Comparison of ENCODE assay signal across 8 cellular contexts in genomic region chr5:178204205-178205009, GRCh38. TPM values are rescaled to one million over a fixed set of nuclear protein-coding genes. Genes with fewer than 3 reads are reported as not detected.
DNase-seq lines count a peak whose midpoint lies in the region; ATAC-seq and TF ChIP-seq lines count a peak whose summit lies in the region.

Gene HNRNPAB, plus strand, starts transcription at chr5:178204533. Its CDS starts 305 bp downstream, at chr5:178204838.

- H3K4me3 Mint-ChIP-seq in activated T-cell treated with anti-CD3 and anti-CD28 coated beads, Interleukin-2, amount 50 U/mL, for 24 hours, result peak within 1 kb of the TSS; percentile 96

- peaks cover 2% of the 10 kb centered on the region for H3K27me3 Mint-ChIP-seq in activated T-cell treated with anti-CD3 and anti-CD28 coated beads, Interleukin-2, amount 50 U/mL, for 24 hours

- H2AFZ ChIP-seq in PC-9, result peak within 1 kb of the TSS; percentile 98

- H3F3A ChIP-seq in PC-9 (ENCODE audit: insufficient read depth, low read depth), result peaks cover 55% of the 10 kb centered on the region

- peak; percentile 78 for ATAC-seq in GM21619 (IDR thresholded peaks at IDR 0.05; ENCODE audit: unreplicated experiment)

- H3K27ac ChIP-seq in PC-9 (peak within 1 kb of the TSS; percentile 63), esophagus (ENCODE audit: low read depth in 2 of 2, low read length in 1 of 2) (peak within 1 kb of the TSS; percentile 90 to 95), muscle layer of colon (ENCODE audit: low read depth, low read length) (peak within 1 kb of the TSS; percentile 88)

- no TSS peak for BruUV-seq in PC-9 (replicated peaks; lab: Mats Ljungman, UMichigan)

- peak; percentile 61 for DNase-seq in DMS153 (lab: John Stamatoyannopoulos, UW)
- DNase-seq in Jurkat, Clone E6-1 (ENCODE audit: low read depth, low spot score), result peak; percentile 95
- peak; percentile 80 to 97 for DNase-seq in PC-9
- DNase-seq in activated T-cell treated with anti-CD3 and anti-CD28 coated beads, Interleukin-2, amount 50 U/mL, for 24 hours, result peak; percentile 98
- peak; percentile 93 for DNase-seq in stimulated activated CD8-positive, alpha-beta memory T cell treated with anti-CD3 and anti-CD28 coated beads, Interleukin-7, amount 100 ng/mL, for 24 hours (ENCODE audit: low read depth)

- H3K9me3 ChIP-seq in PC-9 (ENCODE audit: insufficient read depth, low read depth) (no peaks in the 10 kb centered on the region), esophagus (ENCODE audit: control insufficient read depth in 2 of 2, insufficient read depth in 1 of 2, low read depth in 1 of 2, low read length in 1 of 2) (no peaks in the 10 kb centered on the region), muscle layer of colon (ENCODE audit: low read length) (no peaks in the 10 kb centered on the region)

- H3K36me3 Mint-ChIP-seq in activated T-cell treated with anti-CD3 and anti-CD28 coated beads, Interleukin-2, amount 50 U/mL, for 24 hours (ENCODE audit: low read depth), result peaks cover 46% of the 10 kb centered on the region

- TF ChIP-seq CTCF in PC-9 (conservative IDR thresholded peaks at IDR 0.05), result no peak

- no peaks in the 10 kb centered on the region for H3K9me2 ChIP-seq in PC-9 (ENCODE audit: insufficient read depth)

- H3K79me2 ChIP-seq in PC-9 (ENCODE audit: low read depth), result peaks cover 55% of the 10 kb centered on the region

- H3K9me3 Mint-ChIP-seq in activated T-cell treated with anti-CD3 and anti-CD28 coated beads, Interleukin-2, amount 50 U/mL, for 24 hours, result no peaks in the 10 kb centered on the region

- H3K27me3 ChIP-seq in PC-9 (ENCODE audit: insufficient read depth, low read depth) (no peaks in the 10 kb centered on the region), esophagus (ENCODE audit: control insufficient read depth in 1 of 2, insufficient read depth in 2 of 2, low read length in 2 of 2) (no peaks in the 10 kb centered on the region), muscle layer of colon (ENCODE audit: control insufficient read depth in 1 of 2, insufficient read depth in 2 of 2, low read length in 2 of 2) (no peaks in the 10 kb centered on the region)

- intact Hi-C loops in PC-9 (cut with micrococcal nuclease; ENCODE audit: unreplicated experiment), result loop anchor here (2.0 to 5.0 kb wide), 2 partner anchors 28 to 42 kb away; partner anchors contain the start of gene PHYKPL

- H3K4me3 ChIP-seq in Jurkat, Clone E6-1 (ENCODE audit: low read length), result peak within 1 kb of the TSS; percentile 80
- H3K4me3 ChIP-seq in PC-9 (peak within 1 kb of the TSS; percentile 85), esophagus (ENCODE audit: low read depth in 1 of 2, low read length in 2 of 2) (peak within 1 kb of the TSS; percentile 71 to 99), muscle layer of colon (ENCODE audit: low read depth in 1 of 2, low read length in 2 of 2) (peak within 1 kb of the TSS; percentile 87 to 92)

- H3K4me1 ChIP-seq in PC-9 (replicated peaks; ENCODE audit: insufficient read depth) (peaks cover 31% of the 10 kb centered on the region), esophagus (ENCODE audit: control insufficient read depth in 2 of 2, insufficient read depth in 2 of 2, low read length in 1 of 2) (peaks cover 4 to 26% of the 10 kb centered on the region in 2 donors), muscle layer of colon (ENCODE audit: insufficient read depth, low read length) (peaks cover 22% of the 10 kb centered on the region)

- 0 to 1% methylated on average over 89 to 111 of the region's 111 CpGs for WGBS in esophagus, 2 donors

- POLR2A ChIA-PET in PC-9 (lab: Charles Lee; ENCODE audit: unreplicated experiment), result interaction anchor here (0.5 to 0.9 kb wide), 6 partner anchors 9 to 1019 kb away, joined by 3 to 8 read pairs (median 4); no protein-coding TSS in a partner anchor

- CTCF ChIA-PET in PC-9 (lab: Charles Lee), result no interaction called here

- peaks cover 37% of the 10 kb centered on the region for H3K4me1 Mint-ChIP-seq in activated T-cell treated with anti-CD3 and anti-CD28 coated beads, Interleukin-2, amount 50 U/mL, for 24 hours (ENCODE audit: low read depth)

- peak within 1 kb of the TSS; percentile 87 for H3K4me2 ChIP-seq in PC-9

- H3K9ac ChIP-seq in muscle layer of colon (ENCODE audit: low read length), result peak within 1 kb of the TSS; percentile 66

- H3K36me3 ChIP-seq in PC-9 (ENCODE audit: low read depth) (peaks cover 30% of the 10 kb centered on the region), esophagus (ENCODE audit: control insufficient read depth in 2 of 2, insufficient read depth in 2 of 2, low read length in 1 of 2) (peaks cover 8 to 25% of the 10 kb centered on the region in 2 donors), muscle layer of colon (ENCODE audit: insufficient read depth, low read length) (peaks cover 37% of the 10 kb centered on the region)

- H4K20me1 ChIP-seq in PC-9 (ENCODE audit: insufficient read depth), result peaks cover 42% of the 10 kb centered on the region

- peak within 1 kb of the TSS; percentile 100 for H3K27ac Mint-ChIP-seq in activated T-cell treated with anti-CD3 and anti-CD28 coated beads, Interleukin-2, amount 50 U/mL, for 24 hours

RNA-seq across cellular contexts. Expression of gene HNRNPAB, which starts in this region (rescaled TPM):
- polyA plus RNA-seq in Jurkat, Clone E6-1 (2012; ENCODE audit: insufficient read depth, insufficient read length), result 353 TPM
- 171 and 193 TPM in 2 replicates for total RNA-seq in PC-9 (2021)
- 100 to 1,000 TPM; 146 to 154 TPM for polyA plus RNA-seq in esophagus

Comparison
In these comparisons a context has a peak if more than half of its experiments do, and no peak if none do; other contexts are left out.
1. Peak in every context shown above with its lines: DNase-seq, ATAC-seq, H3K4me3 ChIP-seq and H3K27ac ChIP-seq.